Comparison of ENCODE assay signal across 1 cellular context in the genomic region with DNA sequence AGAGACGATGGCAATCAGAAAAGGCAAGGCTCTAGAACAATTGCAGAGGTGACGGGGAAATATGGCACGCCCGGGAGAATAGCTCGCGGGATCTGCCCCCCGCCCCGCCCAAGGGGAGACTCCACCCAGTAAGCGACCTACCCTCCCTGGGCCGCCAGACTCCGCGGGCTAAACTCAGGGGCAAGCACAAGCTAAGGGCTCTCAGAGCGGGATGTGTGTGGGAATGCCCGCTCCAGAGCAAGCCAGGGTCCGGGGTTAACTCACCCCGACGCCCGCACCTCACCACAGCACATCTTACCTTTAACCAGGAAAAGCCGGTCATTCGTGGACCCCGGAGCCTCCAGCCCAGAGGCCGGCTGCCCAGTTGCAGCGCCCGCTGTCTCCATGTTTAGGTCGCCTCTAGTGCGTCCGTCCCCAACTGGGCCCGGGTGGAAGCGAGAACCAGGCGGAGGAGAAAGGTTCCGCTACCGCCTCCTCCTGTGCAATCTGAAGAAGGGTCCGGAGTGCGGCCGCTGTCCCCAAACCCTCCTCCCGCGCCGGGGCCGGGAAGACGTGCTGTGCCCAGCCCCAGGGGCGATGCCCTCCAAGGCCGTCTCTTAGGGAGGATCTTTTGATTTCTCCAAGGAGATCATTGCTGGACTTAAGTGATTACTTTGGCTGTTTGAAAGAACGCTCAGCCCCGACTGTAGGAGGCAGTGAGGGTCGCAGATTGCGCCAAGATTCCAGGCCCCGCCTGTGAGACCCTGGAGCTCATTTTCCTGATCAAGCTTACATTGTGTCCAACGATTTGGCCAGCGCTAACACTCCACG.
TF ChIP-seq lines count a peak whose summit lies in the region.

TSS of gene TMEM242 (minus strand) at position 406 of the 810 bp plus-strand sequence. CDS start at position 386, 20 bp downstream.

TF ChIP-seq in IMR-90, 13 proteins besides CTCF, POLR2A, EP300 and RAD21:
- TF ChIP-seq RCOR1 (IDR thresholded peaks at IDR 0.05; ENCODE audit: insufficient replicate concordance, low read length), result peak; percentile 74
- 0 out of 2 replicates have a peak, but pooled peaks have one; percentile 20 for TF ChIP-seq BHLHE40 (IDR thresholded peaks at IDR 0.05; ENCODE audit: low read depth, low read length)
- peak; percentile 26; the same call in 1 of the 2 replicates for TF ChIP-seq CEBPB (IDR thresholded peaks at IDR 0.05; ENCODE audit: low read depth, low read length)
- TF ChIP-seq FOS (IDR thresholded peaks at IDR 0.05; ENCODE audit: low read depth, low read length), result 0 out of 2 replicates have a peak, but pooled peaks have one; percentile 4
- TF ChIP-seq NFE2L2 (IDR thresholded peaks at IDR 0.05; ENCODE audit: low read depth, low read length), result peak; percentile 36; the same call in 1 of the 2 replicates
- no peak for TF ChIP-seq RFX5 (IDR thresholded peaks at IDR 0.05; ENCODE audit: low read depth, low read length)
- 0 out of 2 replicates have a peak, but pooled peaks have one; percentile 63 for TF ChIP-seq CHD1 (IDR thresholded peaks at IDR 0.05; ENCODE audit: low read depth, low read length)
- no peak for TF ChIP-seq SMC3 (IDR thresholded peaks at IDR 0.05; ENCODE audit: low read depth, low read length)
- 0 out of 2 replicates have a peak, but pooled peaks have one; percentile 9 for TF ChIP-seq USF2 (IDR thresholded peaks at IDR 0.05; ENCODE audit: low read depth, low read length)
- 0 out of 2 replicates have a peak, but pooled peaks have one; percentile 3 for TF ChIP-seq MXI1 (IDR thresholded peaks at IDR 0.05; ENCODE audit: borderline replicate concordance, low read depth, low read length)
- TF ChIP-seq MAZ (IDR thresholded peaks at IDR 0.05; ENCODE audit: borderline replicate concordance, low read depth, low read length), result peak; percentile 87
- TF ChIP-seq ELK1 (IDR thresholded peaks at IDR 0.05; ENCODE audit: borderline replicate concordance, low read depth, low read length), result no peak
- TF ChIP-seq MAFK (IDR thresholded peaks at IDR 0.05; ENCODE audit: low read depth, low read length), result peak; percentile 14; the same call in 1 of the 2 replicates
